In genomic region chr14:46490150-46490769, GRCh38 we compare ENCODE assay signal across 8 cellular contexts.
A peak's percentile ranks its signal among the peaks of the same experiment; 100 is the strongest.
DNase-seq lines count a peak whose midpoint lies in the region; ATAC-seq, FAIRE-seq and TF ChIP-seq lines count a peak whose summit lies in the region.

No MANE protein-coding gene starts in this region.

- no peak overlapping the region for H3K9ac ChIP-seq in astrocyte (ENCODE audit: low read length)

- peaks cover 3% of the 10 kb centered on the region for H3K4me1 Mint-ChIP-seq in astrocyte (ENCODE audit: low read depth, unreplicated experiment)

- no peaks in the 10 kb centered on the region for H4K20me1 ChIP-seq in astrocyte (ENCODE audit: insufficient read depth, low read length)

- H3K4me1 ChIP-seq in astrocyte (ENCODE audit: insufficient read depth, low read length), result no peaks in the 10 kb centered on the region

- no peaks in the 10 kb centered on the region for H3K36me3 ChIP-seq in astrocyte (ENCODE audit: insufficient read depth, low read length)

- H3K27me3 ChIP-seq in astrocyte (ENCODE audit: insufficient read depth, low read length), result no peaks in the 10 kb centered on the region

- intact Hi-C loops in Right ventricle myocardium inferior (cut with DNase I), result no loop called here

- no peak for FAIRE-seq in astrocyte (lab: Jason Lieb, UNC)

- no peak overlapping the region for H3K27ac ChIP-seq in astrocyte (ENCODE audit: low read depth, low read length)

- H3K27me3 Mint-ChIP-seq in astrocyte (ENCODE audit: low read depth, unreplicated experiment), result no peaks in the 10 kb centered on the region

- no peak overlapping the region for H3K4me3 ChIP-seq in astrocyte (ENCODE audit: insufficient read depth, low read depth, low read length)

- H2AFZ ChIP-seq in astrocyte (ENCODE audit: low read depth, low read length), result no peak overlapping the region

- peak; percentile 23 for DNase-seq in GM10266 (ENCODE audit: extremely low spot score)
- peak; percentile 1 for DNase-seq in astrocyte (ENCODE audit: low read depth)
- no peak for DNase-seq in GM19238 (ENCODE audit: insufficient read length, low spot score)
- no peak for DNase-seq in cerebellar cortex (ENCODE audit: low spot score)
- no peak for DNase-seq in GM03348 (ENCODE audit: low spot score)
- no peak for DNase-seq in Right ventricle myocardium inferior (ENCODE audit: missing footprints)

- H3K9me3 Mint-ChIP-seq in astrocyte (ENCODE audit: unreplicated experiment), result no peaks in the 10 kb centered on the region

- ATAC-seq in GM21447 (IDR thresholded peaks at IDR 0.05; ENCODE audit: unreplicated experiment) (peak; percentile 90), HG03571 (IDR thresholded peaks at IDR 0.05; ENCODE audit: unreplicated experiment) (peak; percentile 58), Right ventricle myocardium inferior (no peak)

- no peak overlapping the region for H3K27ac Mint-ChIP-seq in astrocyte (ENCODE audit: unreplicated experiment)

- TF ChIP-seq CTCF in GM10266 (IDR thresholded peaks at IDR 0.05; ENCODE audit: control insufficient read depth, insufficient read depth, low read depth, missing control alignments) (peak; percentile 11), astrocyte (IDR thresholded peaks at IDR 0.05; ENCODE audit: insufficient read depth, low read depth, low read length) (peak; percentile 9)

- no peaks in the 10 kb centered on the region for H3K36me3 Mint-ChIP-seq in astrocyte (ENCODE audit: low read depth, unreplicated experiment)

- H3K4me2 ChIP-seq in astrocyte (ENCODE audit: low read length), result no peak overlapping the region

- no peak overlapping the region for H3K4me3 Mint-ChIP-seq in astrocyte (ENCODE audit: unreplicated experiment)

- H3K79me2 ChIP-seq in astrocyte (ENCODE audit: insufficient read depth, low read length), result no peaks in the 10 kb centered on the region

- H3K9me3 ChIP-seq in astrocyte (ENCODE audit: insufficient read depth, low read depth, low read length), result no peaks in the 10 kb centered on the region

Comparison
In these comparisons a context has a peak if more than half of its experiments do, and no peak if none do; other contexts are left out.
1. DNase-seq: peak in GM10266 (single experiment) and astrocyte (single experiment); none in GM19238 (single experiment), cerebellar cortex (single experiment), GM03348 (single experiment) and Right ventricle myocardium inferior (single experiment).